In genomic region chr17:48636177-48637018, GRCh38 we compare ENCODE assay signal across 8 cellular contexts. TPM values are rescaled to one million over a fixed set of nuclear protein-coding genes. Genes with fewer than 3 reads are reported as not detected.
A peak's percentile ranks its signal among the peaks of the same experiment; 100 is the strongest.
DNase-seq lines count a peak whose midpoint lies in the region; TF ChIP-seq lines count a peak whose summit lies in the region.

No MANE protein-coding gene starts in this region.

- H3K9me3 ChIP-seq in testis: no peaks in the 10 kb centered on the region

- H3K4me1 ChIP-seq in testis: no peaks in the 10 kb centered on the region

- TF ChIP-seq CTCF in testis (IDR thresholded peaks at IDR 0.05): peak in 2 of 3 experiments; percentile 47 to 50

- DNase-seq in activated CD4-positive, alpha-beta T cell treated with anti-CD3 and anti-CD28 coated beads for 24 hours (ENCODE audit: low read depth in 2 of 2): peak; percentile 70 to 85
- no peak for DNase-seq in activated CD4-positive, alpha-beta T cell treated with anti-CD3 and anti-CD28 coated beads for 1 hour
- DNase-seq in NCI-H1694 (lab: John Stamatoyannopoulos, UW) (peak; percentile 67), mucosa of gallbladder (ENCODE audit: low spot score) (peak; percentile 49), testis (peak; percentile 91), pons (ENCODE audit: low spot score) (no peak)
- DNase-seq in activated CD4-positive, CD25-positive, alpha-beta regulatory T cell treated with anti-CD3 and anti-CD28 coated beads, Interleukin-2, amount 50 U/mL, for 16 hours (ENCODE audit: low read depth, low spot score): peak; percentile 32
- DNase-seq in effector CD4-positive, alpha-beta T cell: peak; percentile 52

- 4 to 5% methylated on average over 38 of the region's 39 CpGs for whole genome bisulfite sequencing in testis, 2 donors

- no peak for TF ChIP-seq POLR2A in testis (IDR thresholded peaks at IDR 0.05)

- no peak overlapping the region for H3K27ac ChIP-seq in testis

- peak overlapping the region in 1 of 2 donors; percentile 8 for H3K4me3 ChIP-seq in testis

- H3K36me3 ChIP-seq in testis (ENCODE audit: low read depth, missing control alignments): no peaks in the 10 kb centered on the region

- H3K27me3 ChIP-seq in testis: no peaks in the 10 kb centered on the region

- intact Hi-C loops in testis (cut with DNase I; ENCODE audit: low total_unique reads): no loop called here

RNA-seq across cellular contexts. Expression of gene HOXB9, which starts 10.2 kb away (rescaled TPM):
- total RNA-seq in mucosa of gallbladder (0.26 TPM), testis (under 1 TPM; 0.31 to 0.94 TPM)
- polyA plus RNA-seq in testis (ENCODE audit: insufficient read depth, low read depth, low replicate concordance): 0.76 TPM

RNA-seq across cellular contexts. Expression of gene HOXB8, which starts 21.3 kb away (rescaled TPM):
- total RNA-seq in mucosa of gallbladder (not detected), testis (1 to 10 TPM; 2.0 to 2.7 TPM)
- 1.2 TPM for polyA plus RNA-seq in testis (ENCODE audit: insufficient read depth, low read depth, low replicate concordance)

RNA-seq across cellular contexts. Expression of gene HOXB7, which starts 25.6 kb away (rescaled TPM):
- total RNA-seq in mucosa of gallbladder (0.92 TPM), testis (1 to 10 TPM; 2.8 to 3.2 TPM)
- polyA plus RNA-seq in testis (ENCODE audit: insufficient read depth, low read depth, low replicate concordance): 4.4 TPM

RNA-seq across cellular contexts. Expression of gene HOXB6, which starts 31.6 kb away (rescaled TPM):
- total RNA-seq in mucosa of gallbladder: 2.0 TPM
- 1 to 10 TPM; 2.0 to 4.3 TPM for total RNA-seq in testis
- 3.0 TPM for polyA plus RNA-seq in testis (ENCODE audit: insufficient read depth, low read depth, low replicate concordance)

RNA-seq across cellular contexts. Expression of gene HOXB5, which starts 42.8 kb away (rescaled TPM):
- total RNA-seq in mucosa of gallbladder (0.49 TPM), testis (under 1 TPM; 0.50 to 0.71 TPM)
- polyA plus RNA-seq in testis (ENCODE audit: insufficient read depth, low read depth, low replicate concordance): 1.7 TPM

Comparison
In these comparisons a context has a peak if more than half of its experiments do, and no peak if none do; other contexts are left out.
1. DNase-seq: peak in activated CD4-positive, alpha-beta T cell treated with anti-CD3 and anti-CD28 coated beads for 24 hours (2 of 2), NCI-H1694 (single experiment), activated CD4-positive, CD25-positive, alpha-beta regulatory T cell treated with anti-CD3 and anti-CD28 coated beads, Interleukin-2, amount 50 U/mL, for 16 hours (single experiment), effector CD4-positive, alpha-beta T cell (single experiment), mucosa of gallbladder (single experiment) and testis (single experiment); none in activated CD4-positive, alpha-beta T cell treated with anti-CD3 and anti-CD28 coated beads for 1 hour (single experiment) and pons (single experiment).